In the genomic region with DNA sequence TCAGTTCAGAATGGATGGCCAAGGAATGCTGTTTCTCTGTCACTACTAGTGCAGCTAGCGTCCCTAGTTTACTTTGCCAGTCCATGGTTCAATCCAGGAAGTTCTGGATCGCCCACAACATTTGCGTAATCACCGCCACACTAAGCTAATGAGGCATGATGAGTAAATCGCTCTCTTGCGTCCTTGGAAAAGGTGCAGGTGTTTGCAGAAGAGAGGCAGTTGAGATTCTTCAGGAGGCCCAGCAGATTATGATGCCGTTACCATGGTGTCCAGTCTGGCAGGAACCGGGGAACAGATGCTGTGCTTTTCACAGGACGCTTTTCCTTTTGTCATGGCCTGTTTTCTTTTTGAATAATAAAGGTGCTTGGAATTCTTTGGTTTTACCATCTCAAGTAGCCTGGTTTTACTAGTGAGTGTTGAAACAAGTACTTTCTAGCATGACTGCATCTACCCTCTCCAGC, we compare ENCODE assay signal across 10 cellular contexts. TPM values are rescaled to one million over a fixed set of nuclear protein-coding genes. Genes with fewer than 3 reads are reported as not detected.
DNase-seq lines count a peak whose midpoint lies in the region; ATAC-seq and TF ChIP-seq lines count a peak whose summit lies in the region.
"Had no signal": no experiment of that assay in that cellular context is flagged by ENCODE, and none has a peak within 500 bp of the region (broad histone marks: within the 10 kb centered on the region; RNA-seq: fewer than 3 reads in every experiment).

No MANE protein-coding gene starts in this region.

- no peaks in the 10 kb centered on the region for H3K79me2 ChIP-seq in Karpas-422 (ENCODE audit: low read length)

- H3K9ac ChIP-seq in Karpas-422 (ENCODE audit: low read length): no peak overlapping the region

- H3K9me3 Mint-ChIP-seq in HFFc6: no peaks in the 10 kb centered on the region
- H3K9me3 Mint-ChIP-seq in stimulated activated naive CD8-positive, alpha-beta T cell treated with anti-CD3 and anti-CD28 coated beads, Interleukin-15, amount 100 ng/mL, for 72 hours: no peaks in the 10 kb centered on the region

- no peaks in the 10 kb centered on the region for H3K36me3 ChIP-seq in Karpas-422 (ENCODE audit: insufficient read depth, low read length)
- H3K36me3 ChIP-seq in effector memory CD4-positive, alpha-beta T cell (ENCODE audit: control insufficient read depth, insufficient read depth, low read length): no peaks in the 10 kb centered on the region

- H3K4me3 ChIP-seq in epithelial cell of proximal tubule (ENCODE audit: low read depth, low read length) (no peak overlapping the region), Karpas-422 (ENCODE audit: low read length) (no peak overlapping the region)
- H3K4me3 ChIP-seq in effector memory CD4-positive, alpha-beta T cell (ENCODE audit: insufficient read depth, low read depth, low read length, poor library complexity, severe bottlenecking): no peak overlapping the region

- H3K4me2 ChIP-seq in Karpas-422 (ENCODE audit: low read depth, low read length, poor library complexity, severe bottlenecking): no peak overlapping the region

- H4K20me1 ChIP-seq in Karpas-422 (ENCODE audit: insufficient read depth, low read depth, low read length): no peaks in the 10 kb centered on the region

- H3K4me1 Mint-ChIP-seq in HFFc6 (ENCODE audit: low read depth): peaks cover 35% of the 10 kb centered on the region
- H3K4me1 Mint-ChIP-seq in stimulated activated naive CD8-positive, alpha-beta T cell treated with anti-CD3 and anti-CD28 coated beads, Interleukin-15, amount 100 ng/mL, for 72 hours: no peaks in the 10 kb centered on the region

- no peak for TF ChIP-seq CTCF in HFFc6 (IDR thresholded peaks at IDR 0.05)
- no peak for TF ChIP-seq CTCF in epithelial cell of proximal tubule (conservative IDR thresholded peaks at IDR 0.05; ENCODE audit: low read depth, low read length)
- no peak for TF ChIP-seq CTCF in GM13977 (IDR thresholded peaks at IDR 0.05; ENCODE audit: extremely low read depth, insufficient read depth, missing control alignments)

- H2AFZ ChIP-seq in Karpas-422 (ENCODE audit: low read length): no peak overlapping the region

- no peaks in the 10 kb centered on the region for H3K9me2 ChIP-seq in Karpas-422 (replicated peaks; ENCODE audit: insufficient read depth, low read length)

- DNase-seq in HFFc6: peak; percentile 48
- DNase-seq in NCI-H524 treated with DMSO at 0.1 percent for 48 hours (lab: John Stamatoyannopoulos, UW): peak; percentile 86
- peak; percentile 72 for DNase-seq in epithelial cell of proximal tubule (ENCODE audit: low read depth)
- peak; percentile 12 for DNase-seq in pons (ENCODE audit: low spot score)
- no peak for DNase-seq in GM13977 (ENCODE audit: low spot score)
- DNase-seq in Karpas-422: no peak
- no peak for DNase-seq in stimulated activated naive CD8-positive, alpha-beta T cell treated with anti-CD3 and anti-CD28 coated beads, Interleukin-15, amount 100 ng/mL, for 72 hours
- no peak for DNase-seq in effector memory CD4-positive, alpha-beta T cell

- H3K27ac ChIP-seq in Karpas-422 (ENCODE audit: low read length): no peak overlapping the region
- H3K27ac ChIP-seq in effector memory CD4-positive, alpha-beta T cell (ENCODE audit: insufficient read depth, low read length, poor library complexity, severe bottlenecking): no peak overlapping the region

- in situ Hi-C loops in GM13977 (cut with MboI; ENCODE audit: low pct_unique_long_range_greater_than_20kb, low sequenced_read_pairs, unreplicated experiment): loop anchor here (10.0 kb wide), 1 partner anchor 173 kb away; no protein-coding TSS in a partner anchor

- peak overlapping the region; percentile 50; the same call in 1 of the 2 replicates for H3K4me3 Mint-ChIP-seq in HFFc6
- no peak overlapping the region for H3K4me3 Mint-ChIP-seq in stimulated activated naive CD8-positive, alpha-beta T cell treated with anti-CD3 and anti-CD28 coated beads, Interleukin-15, amount 100 ng/mL, for 72 hours

- H3K36me3 Mint-ChIP-seq in HFFc6 (ENCODE audit: low read depth): no peaks in the 10 kb centered on the region

- H3K27ac Mint-ChIP-seq in HFFc6: peak overlapping the region; percentile 49
- H3K27ac Mint-ChIP-seq in stimulated activated naive CD8-positive, alpha-beta T cell treated with anti-CD3 and anti-CD28 coated beads, Interleukin-15, amount 100 ng/mL, for 72 hours: no peak overlapping the region

- no peaks in the 10 kb centered on the region for H3K27me3 ChIP-seq in Karpas-422 (ENCODE audit: low read length)
- peaks cover 8% of the 10 kb centered on the region for H3K27me3 ChIP-seq in effector memory CD4-positive, alpha-beta T cell (replicated peaks; ENCODE audit: control insufficient read depth, insufficient read depth, low read length, poor library complexity, severe bottlenecking)

- ATAC-seq in stimulated activated naive CD8-positive, alpha-beta T cell treated with anti-CD3 and anti-CD28 coated beads, Interleukin-15, amount 100 ng/mL, for 72 hours: no peak

- peaks cover 4% of the 10 kb centered on the region for H3K27me3 Mint-ChIP-seq in HFFc6 (ENCODE audit: insufficient read depth)
- H3K27me3 Mint-ChIP-seq in stimulated activated naive CD8-positive, alpha-beta T cell treated with anti-CD3 and anti-CD28 coated beads, Interleukin-15, amount 100 ng/mL, for 72 hours: peaks cover 30% of the 10 kb centered on the region

- no peaks in the 10 kb centered on the region for H3K9me3 ChIP-seq in Karpas-422 (ENCODE audit: low read length)
- H3K9me3 ChIP-seq in effector memory CD4-positive, alpha-beta T cell (ENCODE audit: control insufficient read depth, low read length): no peaks in the 10 kb centered on the region

- H3K4me1 ChIP-seq in Karpas-422 (ENCODE audit: low read length): peaks cover 3% of the 10 kb centered on the region; the same call in 1 of the 2 replicates
- no peaks in the 10 kb centered on the region for H3K4me1 ChIP-seq in effector memory CD4-positive, alpha-beta T cell (ENCODE audit: control insufficient read depth, insufficient read depth, low read length, poor library complexity, severe bottlenecking)

RNA-seq across cellular contexts. Expression of a gene that starts 9.0 kb away (rescaled TPM):
- not detected for total RNA-seq in HFFc6 (2021; fragmentation: NEBNext Ultra II Directional; extraction: Animal tissue kit (Norgen Biotek cat#: 25700))
- not detected in 2 replicates for total RNA-seq in epithelial cell of proximal tubule
- total RNA-seq in Karpas-422 (2014; rRNA removed; shearing (Covaris generic); ENCODE audit: low replicate concordance): not detected in 2 replicates
- total RNA-seq: NCI-H460, osteocyte had no signal

Comparison
In these comparisons a context has a peak if more than half of its experiments do, and no peak if none do; other contexts are left out.
1. DNase-seq: peak in HFFc6 (single experiment), NCI-H524 treated with DMSO at 0.1 percent for 48 hours (single experiment), epithelial cell of proximal tubule (single experiment) and pons (single experiment); none in GM13977 (single experiment), Karpas-422 (single experiment), stimulated activated naive CD8-positive, alpha-beta T cell treated with anti-CD3 and anti-CD28 coated beads, Interleukin-15, amount 100 ng/mL, for 72 hours (0 of 2) and effector memory CD4-positive, alpha-beta T cell (0 of 3).